ENCODE assay signal across 1 cellular context in the genomic region with DNA sequence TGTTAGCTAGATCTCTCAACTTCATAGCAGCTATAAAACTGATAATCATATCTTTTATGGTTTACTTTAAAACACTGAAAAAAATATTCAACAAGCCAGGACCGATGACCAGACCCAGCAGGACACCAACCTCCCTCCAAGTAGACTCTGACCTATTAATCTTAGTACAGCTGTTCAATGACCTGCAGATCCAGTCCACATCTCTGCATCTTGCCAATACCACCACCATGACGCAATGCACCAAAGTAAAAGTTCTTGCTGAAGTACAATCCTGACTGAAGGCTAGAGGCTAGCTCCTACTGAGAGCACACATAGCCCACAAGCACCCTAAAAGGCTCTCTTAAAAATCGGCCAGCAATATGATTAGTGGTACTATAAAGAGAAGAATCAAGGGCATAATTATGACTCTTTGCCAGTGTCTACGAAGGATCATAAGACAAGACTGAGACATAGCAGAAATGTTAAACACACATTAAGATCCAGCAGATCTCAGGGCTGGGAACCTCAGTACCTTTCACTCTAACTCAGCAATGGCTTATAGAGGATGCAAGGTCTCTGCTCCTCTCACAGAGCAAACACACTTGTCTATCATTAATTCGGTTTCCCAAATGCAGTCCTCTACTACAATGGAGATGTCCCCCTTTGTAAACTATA.
TF ChIP-seq lines count a peak whose summit lies in the region.

No MANE protein-coding gene starts in this region.

TF ChIP-seq in WTC11, 78 proteins besides CTCF, POLR2A, EP300 and RAD21 (continued from another document):
- TF ChIP-seq, protein P1, sequence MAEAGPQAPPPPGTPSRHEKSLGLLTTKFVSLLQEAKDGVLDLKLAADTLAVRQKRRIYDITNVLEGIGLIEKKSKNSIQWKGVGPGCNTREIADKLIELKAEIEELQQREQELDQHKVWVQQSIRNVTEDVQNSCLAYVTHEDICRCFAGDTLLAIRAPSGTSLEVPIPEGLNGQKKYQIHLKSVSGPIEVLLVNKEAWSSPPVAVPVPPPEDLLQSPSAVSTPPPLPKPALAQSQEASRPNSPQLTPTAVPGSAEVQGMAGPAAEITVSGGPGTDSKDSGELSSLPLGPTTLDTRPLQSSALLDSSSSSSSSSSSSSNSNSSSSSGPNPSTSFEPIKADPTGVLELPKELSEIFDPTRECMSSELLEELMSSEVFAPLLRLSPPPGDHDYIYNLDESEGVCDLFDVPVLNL (CRISPR knock-in tag; IDR thresholded peaks at IDR 0.05; ENCODE audit: borderline replicate concordance, low read depth): no peak
- TF ChIP-seq GRHL2 (CRISPR knock-in tag; IDR thresholded peaks at IDR 0.05; ENCODE audit: insufficient replicate concordance, severe bottlenecking) (no peak), ZNF416 (CRISPR knock-in tag; IDR thresholded peaks at IDR 0.05) (no peak), ZNF138 (CRISPR knock-in tag; conservative IDR thresholded peaks at IDR 0.05) (no peak), ZNF396 (CRISPR knock-in tag; IDR thresholded peaks at IDR 0.05; ENCODE audit: borderline replicate concordance) (no peak), ATF1 (CRISPR knock-in tag; IDR thresholded peaks at IDR 0.05) (no peak), EMX1 (CRISPR knock-in tag; IDR thresholded peaks at IDR 0.05) (no peak), IRF2 (CRISPR knock-in tag; IDR thresholded peaks at IDR 0.05; ENCODE audit: borderline replicate concordance, low read depth) (no peak), ETV6 (CRISPR knock-in tag; IDR thresholded peaks at IDR 0.05) (no peak), ELF4 (CRISPR knock-in tag; IDR thresholded peaks at IDR 0.05; ENCODE audit: low read depth) (no peak)
- TF ChIP-seq, protein P2, sequence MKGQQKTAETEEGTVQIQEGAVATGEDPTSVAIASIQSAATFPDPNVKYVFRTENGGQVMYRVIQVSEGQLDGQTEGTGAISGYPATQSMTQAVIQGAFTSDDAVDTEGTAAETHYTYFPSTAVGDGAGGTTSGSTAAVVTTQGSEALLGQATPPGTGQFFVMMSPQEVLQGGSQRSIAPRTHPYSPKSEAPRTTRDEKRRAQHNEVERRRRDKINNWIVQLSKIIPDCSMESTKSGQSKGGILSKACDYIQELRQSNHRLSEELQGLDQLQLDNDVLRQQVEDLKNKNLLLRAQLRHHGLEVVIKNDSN (CRISPR knock-in tag; IDR thresholded peaks at IDR 0.05): no peak
- TF ChIP-seq, protein P3, sequence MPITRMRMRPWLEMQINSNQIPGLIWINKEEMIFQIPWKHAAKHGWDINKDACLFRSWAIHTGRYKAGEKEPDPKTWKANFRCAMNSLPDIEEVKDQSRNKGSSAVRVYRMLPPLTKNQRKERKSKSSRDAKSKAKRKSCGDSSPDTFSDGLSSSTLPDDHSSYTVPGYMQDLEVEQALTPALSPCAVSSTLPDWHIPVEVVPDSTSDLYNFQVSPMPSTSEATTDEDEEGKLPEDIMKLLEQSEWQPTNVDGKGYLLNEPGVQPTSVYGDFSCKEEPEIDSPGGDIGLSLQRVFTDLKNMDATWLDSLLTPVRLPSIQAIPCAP (CRISPR knock-in tag; IDR thresholded peaks at IDR 0.05): no peak
- TF ChIP-seq, protein P4, sequence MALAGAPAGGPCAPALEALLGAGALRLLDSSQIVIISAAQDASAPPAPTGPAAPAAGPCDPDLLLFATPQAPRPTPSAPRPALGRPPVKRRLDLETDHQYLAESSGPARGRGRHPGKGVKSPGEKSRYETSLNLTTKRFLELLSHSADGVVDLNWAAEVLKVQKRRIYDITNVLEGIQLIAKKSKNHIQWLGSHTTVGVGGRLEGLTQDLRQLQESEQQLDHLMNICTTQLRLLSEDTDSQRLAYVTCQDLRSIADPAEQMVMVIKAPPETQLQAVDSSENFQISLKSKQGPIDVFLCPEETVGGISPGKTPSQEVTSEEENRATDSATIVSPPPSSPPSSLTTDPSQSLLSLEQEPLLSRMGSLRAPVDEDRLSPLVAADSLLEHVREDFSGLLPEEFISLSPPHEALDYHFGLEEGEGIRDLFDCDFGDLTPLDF (CRISPR knock-in tag; IDR thresholded peaks at IDR 0.05): no peak
